Comparison of ENCODE assay signal across 8 cellular contexts in genomic region chr11:114162719-114163123, GRCh38.
DNase-seq lines count a peak whose midpoint lies in the region; ATAC-seq and TF ChIP-seq lines count a peak whose summit lies in the region.

No MANE protein-coding gene starts in this region.

- 32% methylated on average over 12 of the region's 12 CpGs for WGBS in smooth muscle cell (ENCODE audit: low lambda C conversion rate)

- H3K4me3 ChIP-seq in BJ (ENCODE audit: low read depth, low read length): no peak overlapping the region
- no peak overlapping the region for H3K4me3 ChIP-seq in smooth muscle cell

- no peak overlapping the region for H2AFZ ChIP-seq in smooth muscle cell (ENCODE audit: low read depth)

- peak overlapping the region; percentile 60 for H3K4me2 ChIP-seq in smooth muscle cell

- TF ChIP-seq CTCF in BJ (IDR thresholded peaks at IDR 0.05; ENCODE audit: insufficient read depth, low read depth, low read length): no peak
- TF ChIP-seq CTCF in brain (conservative IDR thresholded peaks at IDR 0.05): no peak
- no peak for TF ChIP-seq CTCF in smooth muscle cell (IDR thresholded peaks at IDR 0.05; ENCODE audit: borderline replicate concordance, insufficient read depth, poor library complexity, severe bottlenecking)

- no peaks in the 10 kb centered on the region for H4K20me1 ChIP-seq in smooth muscle cell (ENCODE audit: low read depth)

- H3K4me3 Mint-ChIP-seq in brain: peak overlapping the region; percentile 62 to 78 (median 68)

- peaks cover 9% of the 10 kb centered on the region for H3K27me3 Mint-ChIP-seq in brain

- H3K79me2 ChIP-seq in smooth muscle cell (ENCODE audit: low read depth): no peaks in the 10 kb centered on the region

- peak overlapping the region; percentile 79 to 97 (median 88) for H3K27ac Mint-ChIP-seq in brain

- H3K27ac ChIP-seq in smooth muscle cell (ENCODE audit: low read depth): peak overlapping the region; percentile 33

- no peaks in the 10 kb centered on the region for H3K9me3 ChIP-seq in smooth muscle cell (replicated peaks; ENCODE audit: low read depth)

- peaks cover 32% of the 10 kb centered on the region for H3K4me1 ChIP-seq in smooth muscle cell (ENCODE audit: low read depth)

- CTCF ChIA-PET in BJ (lab: Yijun Ruan, JAX): interaction anchor here (0.7 to 1.2 kb wide), 3 partner anchors 14 to 37 kb away, joined by 3 to 4 read pairs (median 4); no protein-coding TSS in a partner anchor

- H3K27me3 ChIP-seq in BJ (ENCODE audit: control insufficient read depth, insufficient read depth, low read length): peaks cover 50% of the 10 kb centered on the region
- no peaks in the 10 kb centered on the region for H3K27me3 ChIP-seq in smooth muscle cell (ENCODE audit: low read depth)

- peaks cover 0 to 26% (median 0%) of the 10 kb centered on the region in 5 experiments for H3K9me3 Mint-ChIP-seq in brain

- POLR2A ChIA-PET in BJ (lab: Charles Lee): no interaction called here

- H3K36me3 ChIP-seq in BJ (ENCODE audit: control insufficient read depth, insufficient read depth, low read length) (no peaks in the 10 kb centered on the region), smooth muscle cell (ENCODE audit: low read depth) (no peaks in the 10 kb centered on the region)

- DNase-seq in BJ (ENCODE audit: low read depth) (peak; percentile 92), NCI-H1694 (lab: John Stamatoyannopoulos, UW) (peak; percentile 75), iris pigment epithelial cell (ENCODE audit: low read depth) (peak; percentile 99), smooth muscle cell (lab: John Stamatoyannopoulos, UW; ENCODE audit: unreplicated experiment) (peak; percentile 28), iPS-NIHi7 (ENCODE audit: extremely low spot score) (no peak)
- no peak for DNase-seq in stimulated activated CD8-positive, alpha-beta memory T cell treated with anti-CD3 and anti-CD28 coated beads, Interleukin-4, amount 100 ng/mL, for 48 hours

- H3K36me3 Mint-ChIP-seq in brain: no peaks in the 10 kb centered on the region

- no peaks in the 10 kb centered on the region for H3F3A ChIP-seq in smooth muscle cell (ENCODE audit: low read depth)

- H3K4me1 Mint-ChIP-seq in brain: peaks cover 100% of the 10 kb centered on the region

- no peak overlapping the region for H3K9ac ChIP-seq in smooth muscle cell (ENCODE audit: low read depth)

- ATAC-seq in GM21423 (IDR thresholded peaks at IDR 0.05; ENCODE audit: unreplicated experiment): no peak

Comparison
In these comparisons a context has a peak if more than half of its experiments do, and no peak if none do; other contexts are left out.
1. DNase-seq: peak in BJ (single experiment), NCI-H1694 (single experiment), iris pigment epithelial cell (single experiment) and smooth muscle cell (single experiment); none in iPS-NIHi7 (single experiment) and stimulated activated CD8-positive, alpha-beta memory T cell treated with anti-CD3 and anti-CD28 coated beads, Interleukin-4, amount 100 ng/mL, for 48 hours (single experiment).